21 cellular contexts compared by ENCODE assay signal in genomic region chr5:106649031-106649430, GRCh38.
"Had no signal": no experiment of that assay in that cellular context is flagged by ENCODE, and none has a peak within 500 bp of the region (broad histone marks: within the 10 kb centered on the region; RNA-seq: fewer than 3 reads in every experiment).

No MANE protein-coding gene starts in this region.

- H3K27me3 ChIP-seq: brain microvascular endothelial cell, cardiac muscle cell had no signal

- DNase-seq: activated CD4-positive, alpha-beta T cell treated with anti-CD3 and anti-CD28 coated beads for 4 hours; activated CD8-positive, alpha-beta memory T cell treated with anti-CD3 and anti-CD28 coated beads, Interleukin-2, amount 50 U/mL, for 4 hours; activated CD8-positive, alpha-beta T cell treated with anti-CD3 and anti-CD28 coated beads for 36 hours; activated gamma-delta T cell treated with Interleukin-2 at 50 U/mL for 16 hours; activated naive CD4-positive, alpha-beta T cell treated with anti-CD3 and anti-CD28 coated beads, Interleukin-2, amount 10 ng/mL, durations not matched to agents 7 days and 5 days; activated naive CD8-positive, alpha-beta T cell treated with anti-CD3 and anti-CD28 coated beads for 36 hours; activated T-cell treated with anti-CD3 and anti-CD28 coated beads, Interleukin-2, amount 50 U/mL, for 72 hours; brain microvascular endothelial cell; MV-4-11; NCI-H1092 treated with DMSO at 0.1 percent for 48 hours; NCI-H1417 treated with DMSO at 0.1 percent for 48 hours; NCI-H1694; NCI-H2029; NCI-H2107; NCI-H510A treated with DMSO at 0.1 percent for 48 hours; NCI-H69; SHP77 treated with DMSO at 0.1 percent for 48 hours; T-helper 1 cell had no signal

- H3K4me2 ChIP-seq: KMS-11 had no signal

- H3K27ac ChIP-seq: brain microvascular endothelial cell, cardiac muscle cell, KMS-11 had no signal

- H3K9ac ChIP-seq: KMS-11 had no signal

- ATAC-seq: activated CD4-positive, CD25-positive, alpha-beta regulatory T cell treated with anti-CD3 and anti-CD28 coated beads, Interleukin-2, amount 50 U/mL, for 24 hours; activated CD8-positive, alpha-beta T cell treated with anti-CD3 and anti-CD28 coated beads for 36 hours; activated T-cell treated with anti-CD3 and anti-CD28 coated beads, Interleukin-2, amount 50 U/mL, for 72 hours had no signal

- H3K4me3 ChIP-seq: cardiac muscle cell had no signal

- H3K36me3 ChIP-seq: brain microvascular endothelial cell, cardiac muscle cell had no signal
